Comparison of ENCODE assay signal across 1 cellular context in the genomic region with DNA sequence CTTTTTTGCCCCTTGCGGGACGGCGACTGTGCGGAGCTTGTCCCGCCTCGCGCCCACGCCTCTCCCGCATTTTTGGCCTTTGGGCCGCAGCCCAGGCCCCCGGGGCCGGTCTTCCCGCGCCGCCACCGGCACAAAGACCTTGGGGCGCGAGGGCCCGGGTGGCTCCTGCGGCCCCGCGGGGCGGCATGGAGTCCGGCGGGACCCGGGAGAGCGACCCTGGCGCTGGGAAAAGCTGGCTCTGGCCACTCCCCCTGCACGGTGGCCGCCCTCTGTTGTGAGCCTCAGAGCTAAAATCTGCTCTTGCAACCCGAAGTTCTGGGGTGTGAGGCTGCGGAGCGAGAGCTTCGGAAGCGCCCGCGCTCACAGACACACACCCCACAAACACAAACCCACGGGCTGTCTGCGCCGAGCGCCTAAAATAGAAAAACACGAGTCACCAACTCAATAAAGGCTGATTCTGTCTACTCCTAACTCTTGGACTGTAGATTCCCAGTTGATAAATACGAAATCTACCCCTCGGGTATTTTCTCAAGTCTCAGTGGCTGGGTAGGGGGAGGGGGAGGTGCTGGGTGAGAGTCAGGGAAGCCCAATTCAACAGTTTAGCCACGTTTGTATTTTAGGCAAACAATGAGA.
TF ChIP-seq lines count a peak whose summit lies in the region.

No MANE protein-coding gene starts in this region.

TF ChIP-seq in HepG2, 621 proteins besides CTCF, POLR2A, EP300 and RAD21 (continued from another document and continues in another):
- TF ChIP-seq, protein P1, sequence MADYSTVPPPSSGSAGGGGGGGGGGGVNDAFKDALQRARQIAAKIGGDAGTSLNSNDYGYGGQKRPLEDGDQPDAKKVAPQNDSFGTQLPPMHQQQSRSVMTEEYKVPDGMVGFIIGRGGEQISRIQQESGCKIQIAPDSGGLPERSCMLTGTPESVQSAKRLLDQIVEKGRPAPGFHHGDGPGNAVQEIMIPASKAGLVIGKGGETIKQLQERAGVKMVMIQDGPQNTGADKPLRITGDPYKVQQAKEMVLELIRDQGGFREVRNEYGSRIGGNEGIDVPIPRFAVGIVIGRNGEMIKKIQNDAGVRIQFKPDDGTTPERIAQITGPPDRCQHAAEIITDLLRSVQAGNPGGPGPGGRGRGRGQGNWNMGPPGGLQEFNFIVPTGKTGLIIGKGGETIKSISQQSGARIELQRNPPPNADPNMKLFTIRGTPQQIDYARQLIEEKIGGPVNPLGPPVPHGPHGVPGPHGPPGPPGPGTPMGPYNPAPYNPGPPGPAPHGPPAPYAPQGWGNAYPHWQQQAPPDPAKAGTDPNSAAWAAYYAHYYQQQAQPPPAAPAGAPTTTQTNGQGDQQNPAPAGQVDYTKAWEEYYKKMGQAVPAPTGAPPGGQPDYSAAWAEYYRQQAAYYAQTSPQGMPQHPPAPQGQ (CRISPR knock-in tag; IDR thresholded peaks at IDR 0.05; ENCODE audit: borderline replicate concordance) = no peak
- TF ChIP-seq ZNF564 (CRISPR knock-in tag; IDR thresholded peaks at IDR 0.05) (peak; percentile 51; the same call in 1 of the 2 replicates), TGIF2 (CRISPR knock-in tag; IDR thresholded peaks at IDR 0.05) (no peak), RBM39 (IDR thresholded peaks at IDR 0.05; ENCODE audit: low read depth, low read length, poor library complexity, severe bottlenecking) (peak; percentile 74), ZNF460 (CRISPR knock-in tag; IDR thresholded peaks at IDR 0.05; ENCODE audit: borderline replicate concordance) (no peak), CBFB (CRISPR knock-in tag; IDR thresholded peaks at IDR 0.05) (peak; percentile 38; the same call in 1 of the 2 replicates), ZNF224 (CRISPR knock-in tag; IDR thresholded peaks at IDR 0.05) (no peak), MED1 (CRISPR knock-in tag; IDR thresholded peaks at IDR 0.05) (peak; percentile 33; the same call in 1 of the 2 replicates), ZSCAN12 (CRISPR knock-in tag; IDR thresholded peaks at IDR 0.05) (0 out of 2 replicates have a peak, but pooled peaks have one; percentile 21), MTA1 (CRISPR knock-in tag; IDR thresholded peaks at IDR 0.05; ENCODE audit: borderline replicate concordance) (0 out of 2 replicates have a peak, but pooled peaks have one; percentile 26), ZNF543 (CRISPR knock-in tag; IDR thresholded peaks at IDR 0.05) (peak; percentile 77; the same call in 1 of the 2 replicates), HOXA9 (CRISPR knock-in tag; IDR thresholded peaks at IDR 0.05; ENCODE audit: borderline replicate concordance) (no peak), SRSF1 (optimal IDR thresholded peaks at IDR 0.05; ENCODE audit: low read depth, low read length) (no peak), MAFK (conservative IDR thresholded peaks at IDR 0.05 in 1 of 2, IDR thresholded peaks at IDR 0.05 in 1 of 2; ENCODE audit: low read length in 2 of 2) (no peak), IRF2 (CRISPR knock-in tag; IDR thresholded peaks at IDR 0.05) (0 out of 2 replicates have a peak, but pooled peaks have one; percentile 22), KAT7 (CRISPR knock-in tag; IDR thresholded peaks at IDR 0.05; ENCODE audit: borderline replicate concordance) (no peak), RFX5 (IDR thresholded peaks at IDR 0.05; ENCODE audit: low read depth, low read length) (no peak), ZNF563 (CRISPR knock-in tag; IDR thresholded peaks at IDR 0.05) (0 out of 2 replicates have a peak, but pooled peaks have one; percentile 62), SETDB1 (CRISPR knock-in tag; IDR thresholded peaks at IDR 0.05; ENCODE audit: borderline replicate concordance) (no peak), TCF12 (IDR thresholded peaks at IDR 0.05) (no peak), TCF12 (CRISPR knock-in tag; IDR thresholded peaks at IDR 0.05) (0 out of 2 replicates have a peak, but pooled peaks have one; percentile 42), ZFP62 (CRISPR knock-in tag; IDR thresholded peaks at IDR 0.05) (no peak), TOE1 (CRISPR knock-in tag; IDR thresholded peaks at IDR 0.05) (no peak; the same call in 1 of the 2 replicates), XRCC5 (optimal IDR thresholded peaks at IDR 0.05; ENCODE audit: low read length) (peak; percentile 76)
- TF ChIP-seq, protein P2, sequence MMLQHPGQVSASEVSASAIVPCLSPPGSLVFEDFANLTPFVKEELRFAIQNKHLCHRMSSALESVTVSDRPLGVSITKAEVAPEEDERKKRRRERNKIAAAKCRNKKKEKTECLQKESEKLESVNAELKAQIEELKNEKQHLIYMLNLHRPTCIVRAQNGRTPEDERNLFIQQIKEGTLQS (CRISPR knock-in tag; IDR thresholded peaks at IDR 0.05) = no peak
- TF ChIP-seq, protein P3, sequence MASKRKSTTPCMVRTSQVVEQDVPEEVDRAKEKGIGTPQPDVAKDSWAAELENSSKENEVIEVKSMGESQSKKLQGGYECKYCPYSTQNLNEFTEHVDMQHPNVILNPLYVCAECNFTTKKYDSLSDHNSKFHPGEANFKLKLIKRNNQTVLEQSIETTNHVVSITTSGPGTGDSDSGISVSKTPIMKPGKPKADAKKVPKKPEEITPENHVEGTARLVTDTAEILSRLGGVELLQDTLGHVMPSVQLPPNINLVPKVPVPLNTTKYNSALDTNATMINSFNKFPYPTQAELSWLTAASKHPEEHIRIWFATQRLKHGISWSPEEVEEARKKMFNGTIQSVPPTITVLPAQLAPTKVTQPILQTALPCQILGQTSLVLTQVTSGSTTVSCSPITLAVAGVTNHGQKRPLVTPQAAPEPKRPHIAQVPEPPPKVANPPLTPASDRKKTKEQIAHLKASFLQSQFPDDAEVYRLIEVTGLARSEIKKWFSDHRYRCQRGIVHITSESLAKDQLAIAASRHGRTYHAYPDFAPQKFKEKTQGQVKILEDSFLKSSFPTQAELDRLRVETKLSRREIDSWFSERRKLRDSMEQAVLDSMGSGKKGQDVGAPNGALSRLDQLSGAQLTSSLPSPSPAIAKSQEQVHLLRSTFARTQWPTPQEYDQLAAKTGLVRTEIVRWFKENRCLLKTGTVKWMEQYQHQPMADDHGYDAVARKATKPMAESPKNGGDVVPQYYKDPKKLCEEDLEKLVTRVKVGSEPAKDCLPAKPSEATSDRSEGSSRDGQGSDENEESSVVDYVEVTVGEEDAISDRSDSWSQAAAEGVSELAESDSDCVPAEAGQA (IDR thresholded peaks at IDR 0.05; ENCODE audit: low read depth) = no peak
- TF ChIP-seq, protein P3 (CRISPR knock-in tag; IDR thresholded peaks at IDR 0.05; ENCODE audit: borderline replicate concordance) = peak; percentile 60; the same call in 1 of the 2 replicates
- TF ChIP-seq, protein P4, sequence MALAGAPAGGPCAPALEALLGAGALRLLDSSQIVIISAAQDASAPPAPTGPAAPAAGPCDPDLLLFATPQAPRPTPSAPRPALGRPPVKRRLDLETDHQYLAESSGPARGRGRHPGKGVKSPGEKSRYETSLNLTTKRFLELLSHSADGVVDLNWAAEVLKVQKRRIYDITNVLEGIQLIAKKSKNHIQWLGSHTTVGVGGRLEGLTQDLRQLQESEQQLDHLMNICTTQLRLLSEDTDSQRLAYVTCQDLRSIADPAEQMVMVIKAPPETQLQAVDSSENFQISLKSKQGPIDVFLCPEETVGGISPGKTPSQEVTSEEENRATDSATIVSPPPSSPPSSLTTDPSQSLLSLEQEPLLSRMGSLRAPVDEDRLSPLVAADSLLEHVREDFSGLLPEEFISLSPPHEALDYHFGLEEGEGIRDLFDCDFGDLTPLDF (CRISPR knock-in tag; IDR thresholded peaks at IDR 0.05) = peak; percentile 51; the same call in 1 of the 2 replicates
- TF ChIP-seq, protein P5, sequence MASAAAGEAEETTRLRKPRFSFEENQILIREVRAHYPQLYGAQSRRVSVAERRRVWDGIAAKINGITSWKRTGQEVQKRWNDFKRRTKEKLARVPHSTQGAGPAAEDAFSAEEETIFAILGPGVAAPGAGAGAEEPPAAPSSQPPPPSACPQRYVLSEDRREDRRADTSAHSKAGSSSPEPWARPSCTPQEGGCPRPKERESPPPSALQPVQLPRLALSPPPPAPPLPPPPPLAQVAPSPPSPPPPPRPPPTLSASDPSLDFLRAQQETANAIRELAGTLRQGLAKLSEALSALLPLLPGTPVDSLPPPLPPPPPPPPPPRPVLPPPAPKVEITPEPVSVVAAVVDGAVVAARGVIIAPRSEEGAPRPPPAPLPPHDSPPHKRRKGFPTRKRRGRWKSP (CRISPR knock-in tag; IDR thresholded peaks at IDR 0.05) = peak; percentile 76; the same call in 1 of the 2 replicates
- TF ChIP-seq, protein P6, sequence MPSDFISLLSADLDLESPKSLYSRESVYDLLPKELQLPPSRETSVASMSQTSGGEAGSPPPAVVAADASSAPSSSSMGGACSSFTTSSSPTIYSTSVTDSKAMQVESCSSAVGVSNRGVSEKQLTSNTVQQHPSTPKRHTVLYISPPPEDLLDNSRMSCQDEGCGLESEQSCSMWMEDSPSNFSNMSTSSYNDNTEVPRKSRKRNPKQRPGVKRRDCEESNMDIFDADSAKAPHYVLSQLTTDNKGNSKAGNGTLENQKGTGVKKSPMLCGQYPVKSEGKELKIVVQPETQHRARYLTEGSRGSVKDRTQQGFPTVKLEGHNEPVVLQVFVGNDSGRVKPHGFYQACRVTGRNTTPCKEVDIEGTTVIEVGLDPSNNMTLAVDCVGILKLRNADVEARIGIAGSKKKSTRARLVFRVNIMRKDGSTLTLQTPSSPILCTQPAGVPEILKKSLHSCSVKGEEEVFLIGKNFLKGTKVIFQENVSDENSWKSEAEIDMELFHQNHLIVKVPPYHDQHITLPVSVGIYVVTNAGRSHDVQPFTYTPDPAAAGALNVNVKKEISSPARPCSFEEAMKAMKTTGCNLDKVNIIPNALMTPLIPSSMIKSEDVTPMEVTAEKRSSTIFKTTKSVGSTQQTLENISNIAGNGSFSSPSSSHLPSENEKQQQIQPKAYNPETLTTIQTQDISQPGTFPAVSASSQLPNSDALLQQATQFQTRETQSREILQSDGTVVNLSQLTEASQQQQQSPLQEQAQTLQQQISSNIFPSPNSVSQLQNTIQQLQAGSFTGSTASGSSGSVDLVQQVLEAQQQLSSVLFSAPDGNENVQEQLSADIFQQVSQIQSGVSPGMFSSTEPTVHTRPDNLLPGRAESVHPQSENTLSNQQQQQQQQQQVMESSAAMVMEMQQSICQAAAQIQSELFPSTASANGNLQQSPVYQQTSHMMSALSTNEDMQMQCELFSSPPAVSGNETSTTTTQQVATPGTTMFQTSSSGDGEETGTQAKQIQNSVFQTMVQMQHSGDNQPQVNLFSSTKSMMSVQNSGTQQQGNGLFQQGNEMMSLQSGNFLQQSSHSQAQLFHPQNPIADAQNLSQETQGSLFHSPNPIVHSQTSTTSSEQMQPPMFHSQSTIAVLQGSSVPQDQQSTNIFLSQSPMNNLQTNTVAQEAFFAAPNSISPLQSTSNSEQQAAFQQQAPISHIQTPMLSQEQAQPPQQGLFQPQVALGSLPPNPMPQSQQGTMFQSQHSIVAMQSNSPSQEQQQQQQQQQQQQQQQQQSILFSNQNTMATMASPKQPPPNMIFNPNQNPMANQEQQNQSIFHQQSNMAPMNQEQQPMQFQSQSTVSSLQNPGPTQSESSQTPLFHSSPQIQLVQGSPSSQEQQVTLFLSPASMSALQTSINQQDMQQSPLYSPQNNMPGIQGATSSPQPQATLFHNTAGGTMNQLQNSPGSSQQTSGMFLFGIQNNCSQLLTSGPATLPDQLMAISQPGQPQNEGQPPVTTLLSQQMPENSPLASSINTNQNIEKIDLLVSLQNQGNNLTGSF (CRISPR knock-in tag; IDR thresholded peaks at IDR 0.05) = peak; percentile 73; the same call in 1 of the 2 replicates
- TF ChIP-seq, protein P7, sequence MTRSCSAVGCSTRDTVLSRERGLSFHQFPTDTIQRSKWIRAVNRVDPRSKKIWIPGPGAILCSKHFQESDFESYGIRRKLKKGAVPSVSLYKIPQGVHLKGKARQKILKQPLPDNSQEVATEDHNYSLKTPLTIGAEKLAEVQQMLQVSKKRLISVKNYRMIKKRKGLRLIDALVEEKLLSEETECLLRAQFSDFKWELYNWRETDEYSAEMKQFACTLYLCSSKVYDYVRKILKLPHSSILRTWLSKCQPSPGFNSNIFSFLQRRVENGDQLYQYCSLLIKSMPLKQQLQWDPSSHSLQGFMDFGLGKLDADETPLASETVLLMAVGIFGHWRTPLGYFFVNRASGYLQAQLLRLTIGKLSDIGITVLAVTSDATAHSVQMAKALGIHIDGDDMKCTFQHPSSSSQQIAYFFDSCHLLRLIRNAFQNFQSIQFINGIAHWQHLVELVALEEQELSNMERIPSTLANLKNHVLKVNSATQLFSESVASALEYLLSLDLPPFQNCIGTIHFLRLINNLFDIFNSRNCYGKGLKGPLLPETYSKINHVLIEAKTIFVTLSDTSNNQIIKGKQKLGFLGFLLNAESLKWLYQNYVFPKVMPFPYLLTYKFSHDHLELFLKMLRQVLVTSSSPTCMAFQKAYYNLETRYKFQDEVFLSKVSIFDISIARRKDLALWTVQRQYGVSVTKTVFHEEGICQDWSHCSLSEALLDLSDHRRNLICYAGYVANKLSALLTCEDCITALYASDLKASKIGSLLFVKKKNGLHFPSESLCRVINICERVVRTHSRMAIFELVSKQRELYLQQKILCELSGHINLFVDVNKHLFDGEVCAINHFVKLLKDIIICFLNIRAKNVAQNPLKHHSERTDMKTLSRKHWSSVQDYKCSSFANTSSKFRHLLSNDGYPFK (CRISPR knock-in tag; IDR thresholded peaks at IDR 0.05; ENCODE audit: borderline replicate concordance) = no peak
- TF ChIP-seq, protein P8, sequence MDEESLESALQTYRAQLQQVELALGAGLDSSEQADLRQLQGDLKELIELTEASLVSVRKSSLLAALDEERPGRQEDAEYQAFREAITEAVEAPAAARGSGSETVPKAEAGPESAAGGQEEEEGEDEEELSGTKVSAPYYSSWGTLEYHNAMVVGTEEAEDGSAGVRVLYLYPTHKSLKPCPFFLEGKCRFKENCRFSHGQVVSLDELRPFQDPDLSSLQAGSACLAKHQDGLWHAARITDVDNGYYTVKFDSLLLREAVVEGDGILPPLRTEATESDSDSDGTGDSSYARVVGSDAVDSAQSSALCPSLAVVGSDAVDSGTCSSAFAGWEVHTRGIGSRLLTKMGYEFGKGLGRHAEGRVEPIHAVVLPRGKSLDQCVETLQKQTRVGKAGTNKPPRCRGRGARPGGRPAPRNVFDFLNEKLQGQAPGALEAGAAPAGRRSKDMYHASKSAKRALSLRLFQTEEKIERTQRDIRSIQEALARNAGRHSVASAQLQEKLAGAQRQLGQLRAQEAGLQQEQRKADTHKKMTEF (CRISPR knock-in tag; IDR thresholded peaks at IDR 0.05) = peak; percentile 56; the same call in 1 of the 2 replicates
- TF ChIP-seq, protein P9, sequence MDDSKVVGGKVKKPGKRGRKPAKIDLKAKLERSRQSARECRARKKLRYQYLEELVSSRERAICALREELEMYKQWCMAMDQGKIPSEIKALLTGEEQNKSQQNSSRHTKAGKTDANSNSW (CRISPR knock-in tag; IDR thresholded peaks at IDR 0.05; ENCODE audit: borderline replicate concordance) = no peak
